In genomic region chr10:117546630-117547300, GRCh38 we compare ENCODE assay signal across 22 cellular contexts. TPM values are rescaled to one million over a fixed set of nuclear protein-coding genes. Genes with fewer than 3 reads are reported as not detected.
A peak's percentile ranks its signal among the peaks of the same experiment; 100 is the strongest.
DNase-seq lines count a peak whose midpoint lies in the region; ATAC-seq and TF ChIP-seq lines count a peak whose summit lies in the region.
"Had no signal": no experiment of that assay in that cellular context is flagged by ENCODE, and none has a peak within 500 bp of the region (broad histone marks: within the 10 kb centered on the region; RNA-seq: fewer than 3 reads in every experiment).

No MANE protein-coding gene starts in this region.

- H3K27ac Mint-ChIP-seq in brain, result peak overlapping the region; percentile 76 to 100 (median 92)
- H3K27ac Mint-ChIP-seq: activated CD4-positive, alpha-beta memory T cell treated with anti-CD3 and anti-CD28 coated beads, Interleukin-2, amount 10 ng/mL, durations not matched to agents 7 days and 5 days; activated naive CD8-positive, alpha-beta T cell; progenitor cell of endocrine pancreas; stimulated activated effector memory CD8-positive, alpha-beta T cell treated with anti-CD3 and anti-CD28 coated beads, Interleukin-12 subunit alpha, Interleukin-12 subunit beta, amount 100 ng/mL, for 72 hours had no signal

- TF ChIP-seq CTCF in brain (conservative IDR thresholded peaks at IDR 0.05) (no peak), omental fat pad (IDR thresholded peaks at IDR 0.05) (no peak)

- peaks cover 0 to 8% (median 0%) of the 10 kb centered on the region in 5 experiments for H3K9me3 Mint-ChIP-seq in brain
- H3K9me3 Mint-ChIP-seq: activated CD4-positive, alpha-beta memory T cell treated with anti-CD3 and anti-CD28 coated beads, Interleukin-2, amount 10 ng/mL, durations not matched to agents 7 days and 5 days; activated T-cell treated with anti-CD3 and anti-CD28 coated beads, Interleukin-2, amount 50 U/mL, for 4 hours; stimulated activated effector memory CD8-positive, alpha-beta T cell treated with anti-CD3 and anti-CD28 coated beads, Interleukin-12 subunit alpha, Interleukin-12 subunit beta, amount 100 ng/mL, for 72 hours had no signal

- H3K4me1 Mint-ChIP-seq in brain, result peaks cover 76% of the 10 kb centered on the region

- peaks cover 96% of the 10 kb centered on the region for H3K27me3 Mint-ChIP-seq in brain

- no peaks in the 10 kb centered on the region for H3K36me3 Mint-ChIP-seq in brain
- H3K36me3 Mint-ChIP-seq: activated naive CD8-positive, alpha-beta T cell; stimulated activated effector memory CD8-positive, alpha-beta T cell treated with anti-CD3 and anti-CD28 coated beads, Interleukin-12 subunit alpha, Interleukin-12 subunit beta, amount 100 ng/mL, for 72 hours had no signal

- no peaks in the 10 kb centered on the region for H3K36me3 ChIP-seq in ES-I3 (ENCODE audit: insufficient read depth, low read length)
- H3K36me3 ChIP-seq: cardiac muscle cell, tibial nerve had no signal

- peak; percentile 44 for DNase-seq in kidney tubule cell (ENCODE audit: low spot score)
- no peak for DNase-seq in skeletal muscle cell (ENCODE audit: low read depth)
- no peak for DNase-seq in COLO829 (ENCODE audit: low spot score)
- DNase-seq in omental fat pad (ENCODE audit: low spot score), result no peak
- no peak for DNase-seq in NCI-H1105 treated with DMSO at 0.1 percent for 48 hours (lab: John Stamatoyannopoulos, UW)
- no peak for DNase-seq in NCI-H2171 (lab: John Stamatoyannopoulos, UW)
- DNase-seq: activated CD4-positive, alpha-beta memory T cell treated with anti-CD3 and anti-CD28 coated beads, Interleukin-2, amount 10 ng/mL, durations not matched to agents 7 days and 5 days; activated T-cell treated with anti-CD3 and anti-CD28 coated beads, Interleukin-2, amount 50 U/mL, for 4 hours; effector memory CD4-positive, alpha-beta T cell; NCI-H1930; NCI-H446; stimulated activated CD4-positive, alpha-beta T cell treated with anti-CD3 and anti-CD28 coated beads, Interleukin-12 subunit alpha, Interleukin-12 subunit beta, amount 100 ng/mL, for 4 hours; T-helper 1 cell had no signal

- peaks cover 5% of the 10 kb centered on the region for H3K4me1 ChIP-seq in ES-I3 (ENCODE audit: insufficient read depth, low read length)

- peak overlapping the region; percentile 60 for H3K4me3 ChIP-seq in skeletal muscle cell (ENCODE audit: low read depth, low read length)
- H3K4me3 ChIP-seq: A549, cardiac muscle cell had no signal

- ATAC-seq in omental fat pad (ENCODE audit: low FRiP score), result no peak
- ATAC-seq: activated T-cell treated with anti-CD3 and anti-CD28 coated beads, Interleukin-2, amount 50 U/mL, for 4 hours; stimulated activated effector memory CD8-positive, alpha-beta T cell treated with anti-CD3 and anti-CD28 coated beads, Interleukin-12 subunit alpha, Interleukin-12 subunit beta, amount 100 ng/mL, for 72 hours had no signal

- peak overlapping the region; percentile 15; the same call in 1 of the 2 replicates for H3K9ac ChIP-seq in ES-I3 (ENCODE audit: low read depth, low read length)

- peak overlapping the region; percentile 80 to 93 (median 85) for H3K4me3 Mint-ChIP-seq in brain
- H3K4me3 Mint-ChIP-seq: activated CD4-positive, alpha-beta memory T cell treated with anti-CD3 and anti-CD28 coated beads, Interleukin-2, amount 10 ng/mL, durations not matched to agents 7 days and 5 days; activated T-cell treated with anti-CD3 and anti-CD28 coated beads, Interleukin-2, amount 50 U/mL, for 4 hours had no signal

- no peaks in the 10 kb centered on the region for H3K9me3 ChIP-seq in ES-I3 (ENCODE audit: control insufficient read depth, insufficient read depth, low read length)
- H3K9me3 ChIP-seq: A549, tibial nerve had no signal

RNA-seq across cellular contexts. Expression of gene EMX2, which starts 4.2 kb away (rescaled TPM):
- polyA plus RNA-seq in brain (ENCODE audit: insufficient read depth, low read depth, low replicate concordance), result 11.4 TPM
- under 1 TPM in 2 of 4 donors, not detected in 2; 0.25 to 0.28 TPM for total RNA-seq in omental fat pad
- total RNA-seq: activated CD4-positive, alpha-beta memory T cell treated with anti-CD3 and anti-CD28 coated beads, Interleukin-2, amount 10 ng/mL, durations not matched to agents 7 days and 5 days; activated T-cell treated with anti-CD3 and anti-CD28 coated beads, Interleukin-2, amount 50 U/mL, for 4 hours; cardiac muscle cell; myocyte; progenitor cell of endocrine pancreas had no signal
- polyA plus RNA-seq: A549, cardiac muscle cell had no signal
